In the genomic region with DNA sequence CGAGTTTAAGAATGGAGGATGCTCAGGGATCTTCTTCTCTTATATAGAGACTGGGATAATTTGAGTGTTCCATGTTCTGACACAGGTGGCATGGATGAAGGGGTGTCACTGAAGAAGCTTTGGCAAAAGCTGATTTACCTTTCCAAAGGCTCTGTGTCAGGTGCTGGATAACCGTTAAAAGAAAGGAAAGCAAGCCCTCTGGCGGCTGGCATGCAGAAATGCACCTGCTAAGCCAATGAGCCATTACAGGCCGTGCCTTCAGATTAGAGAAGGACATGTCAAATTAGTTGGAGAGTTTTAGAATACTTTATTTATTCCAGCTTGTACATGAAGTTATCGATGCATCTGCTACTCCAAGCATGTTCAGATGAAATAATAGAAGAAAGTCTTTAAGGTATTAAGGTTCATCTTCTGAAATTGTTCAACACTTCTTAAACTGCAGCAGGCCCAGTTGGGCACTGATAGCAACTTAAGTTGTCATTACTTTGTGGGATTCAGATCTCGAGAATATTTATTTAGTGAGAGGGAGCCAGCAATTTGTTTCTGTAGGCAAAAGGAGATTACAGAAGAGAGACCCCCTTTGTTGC, we compare ENCODE assay signal across 8 cellular contexts.
DNase-seq lines count a peak whose midpoint lies in the region; ATAC-seq and TF ChIP-seq lines count a peak whose summit lies in the region.

No MANE protein-coding gene starts in this region.

- no TSS peak for BruUV-seq in Caco-2 (replicated peaks; lab: Mats Ljungman, UMichigan)

- no peaks in the 10 kb centered on the region for H3K36me3 ChIP-seq in Caco-2 (ENCODE audit: control insufficient read depth, insufficient read depth, low read length)
- H3K36me3 ChIP-seq in right atrium auricular region, result no peaks in the 10 kb centered on the region

- intact Hi-C loops in Caco-2 (cut with micrococcal nuclease; ENCODE audit: unreplicated experiment), result no loop called here

- H3K4me1 ChIP-seq in Caco-2 (no peaks in the 10 kb centered on the region), right atrium auricular region (no peaks in the 10 kb centered on the region)

- no peaks in the 10 kb centered on the region for H3K36me3 Mint-ChIP-seq in Caco-2 (ENCODE audit: insufficient read depth, unreplicated experiment)
- no peaks in the 10 kb centered on the region for H3K36me3 Mint-ChIP-seq in activated T-helper 17 cell treated with anti-CD3 and anti-CD28 coated beads, Interleukin-2, amount 50 U/mL, for 72 hours (ENCODE audit: low read depth)

- H3K4me3 Mint-ChIP-seq in Caco-2 (ENCODE audit: unreplicated experiment), result no peak overlapping the region
- H3K4me3 Mint-ChIP-seq in activated T-helper 17 cell treated with anti-CD3 and anti-CD28 coated beads, Interleukin-2, amount 50 U/mL, for 72 hours, result no peak overlapping the region

- peaks cover 3% of the 10 kb centered on the region for H3K27me3 Mint-ChIP-seq in Caco-2 (ENCODE audit: insufficient read depth, unreplicated experiment)
- H3K27me3 Mint-ChIP-seq in activated T-helper 17 cell treated with anti-CD3 and anti-CD28 coated beads, Interleukin-2, amount 50 U/mL, for 72 hours, result peaks cover 8% of the 10 kb centered on the region

- no peak overlapping the region for H3K27ac ChIP-seq in right atrium auricular region

- peak; percentile 64 for ATAC-seq in GM18520 (IDR thresholded peaks at IDR 0.05; ENCODE audit: unreplicated experiment)
- ATAC-seq in HG02973 (IDR thresholded peaks at IDR 0.05; ENCODE audit: unreplicated experiment), result peak; percentile 90
- ATAC-seq in activated T-helper 17 cell treated with anti-CD3 and anti-CD28 coated beads, Interleukin-2, amount 50 U/mL, for 72 hours (replicated peaks), result peak; percentile 38

- POLR2A ChIA-PET in Caco-2 (lab: Charles Lee), result no interaction called here

- H3K27ac Mint-ChIP-seq in Caco-2 (ENCODE audit: unreplicated experiment), result no peak overlapping the region
- no peak overlapping the region for H3K27ac Mint-ChIP-seq in activated T-helper 17 cell treated with anti-CD3 and anti-CD28 coated beads, Interleukin-2, amount 50 U/mL, for 72 hours

- H3K9me3 Mint-ChIP-seq in Caco-2 (ENCODE audit: unreplicated experiment), result no peaks in the 10 kb centered on the region
- no peaks in the 10 kb centered on the region for H3K9me3 Mint-ChIP-seq in activated T-helper 17 cell treated with anti-CD3 and anti-CD28 coated beads, Interleukin-2, amount 50 U/mL, for 72 hours

- DNase-seq in Caco-2 (peak; percentile 43 to 66), NCI-H2081 (lab: John Stamatoyannopoulos, UW) (peak; percentile 59 to 64), right atrium auricular region (ENCODE audit: low spot score) (no peak), cortex of kidney (lab: John Stamatoyannopoulos, UW) (no peak)
- DNase-seq in stimulated activated CD4-positive, alpha-beta T cell treated with anti-CD3 and anti-CD28 coated beads, Interleukin-4, amount 100 ng/mL, for 1 hour, result peak; percentile 1

- H3K9me3 ChIP-seq in Caco-2, result no peaks in the 10 kb centered on the region
- H3K9me3 ChIP-seq in right atrium auricular region, result no peaks in the 10 kb centered on the region

- no peak overlapping the region for H3K4me3 ChIP-seq in Caco-2 (ENCODE audit: low read depth, low read length)
- H3K4me3 ChIP-seq in right atrium auricular region, result no peak overlapping the region

- CTCF ChIA-PET in Caco-2 (lab: Charles Lee), result interaction anchor here (0.5 kb wide), 1 partner anchor 1056 kb away, joined by 3 read pairs; no protein-coding TSS in a partner anchor

- H3K4me1 Mint-ChIP-seq in Caco-2 (ENCODE audit: low read depth, unreplicated experiment), result no peaks in the 10 kb centered on the region
- no peaks in the 10 kb centered on the region for H3K4me1 Mint-ChIP-seq in activated T-helper 17 cell treated with anti-CD3 and anti-CD28 coated beads, Interleukin-2, amount 50 U/mL, for 72 hours

- TF ChIP-seq CTCF in Caco-2 (IDR thresholded peaks at IDR 0.05; ENCODE audit: insufficient read depth in 1 of 2, low read depth in 1 of 2, low read length in 1 of 2, severe bottlenecking in 1 of 2, unreplicated experiment in 1 of 2) (peak; percentile 85 to 91), right atrium auricular region (IDR thresholded peaks at IDR 0.05) (peak; percentile 71 to 80)

- H3K27me3 ChIP-seq in Caco-2 (replicated peaks; ENCODE audit: control insufficient read depth, insufficient read depth, low read length), result no peaks in the 10 kb centered on the region
- no peaks in the 10 kb centered on the region for H3K27me3 ChIP-seq in right atrium auricular region

Comparison
In these comparisons a context has a peak if more than half of its experiments do, and no peak if none do; other contexts are left out.
1. DNase-seq: peak in Caco-2 (2 of 2), NCI-H2081 (2 of 2) and stimulated activated CD4-positive, alpha-beta T cell treated with anti-CD3 and anti-CD28 coated beads, Interleukin-4, amount 100 ng/mL, for 1 hour (single experiment); none in right atrium auricular region (single experiment) and cortex of kidney (single experiment).
2. ATAC-seq: peak in every context shown above with its lines; median percentile 90 in HG02973; 64 in GM18520; 38 in activated T-helper 17 cell treated with anti-CD3 and anti-CD28 coated beads, Interleukin-2, amount 50 U/mL, for 72 hours.